ENCODE assay signal across 1 cellular context in genomic region chr1:145823565-145824498, GRCh38.
TF ChIP-seq lines count a peak whose summit lies in the region.

A gene with protein sequence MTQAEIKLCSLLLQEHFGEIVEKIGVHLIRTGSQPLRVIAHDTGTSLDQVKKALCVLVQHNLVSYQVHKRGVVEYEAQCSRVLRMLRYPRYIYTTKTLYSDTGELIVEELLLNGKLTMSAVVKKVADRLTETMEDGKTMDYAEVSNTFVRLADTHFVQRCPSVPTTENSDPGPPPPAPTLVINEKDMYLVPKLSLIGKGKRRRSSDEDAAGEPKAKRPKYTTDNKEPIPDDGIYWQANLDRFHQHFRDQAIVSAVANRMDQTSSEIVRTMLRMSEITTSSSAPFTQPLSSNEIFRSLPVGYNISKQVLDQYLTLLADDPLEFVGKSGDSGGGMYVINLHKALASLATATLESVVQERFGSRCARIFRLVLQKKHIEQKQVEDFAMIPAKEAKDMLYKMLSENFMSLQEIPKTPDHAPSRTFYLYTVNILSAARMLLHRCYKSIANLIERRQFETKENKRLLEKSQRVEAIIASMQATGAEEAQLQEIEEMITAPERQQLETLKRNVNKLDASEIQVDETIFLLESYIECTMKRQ (plus strand): TSS chr1:145824200. CDS start chr1:145825777, 1,577 bp downstream.
Gene RNF115 (minus strand): TSS chr1:145824095. CDS start chr1:145823873, 222 bp downstream.

TF ChIP-seq in K562, 482 proteins besides CTCF, POLR2A, EP300 and RAD21 (continued from another document and continues in another):
- TF ChIP-seq, protein P1, sequence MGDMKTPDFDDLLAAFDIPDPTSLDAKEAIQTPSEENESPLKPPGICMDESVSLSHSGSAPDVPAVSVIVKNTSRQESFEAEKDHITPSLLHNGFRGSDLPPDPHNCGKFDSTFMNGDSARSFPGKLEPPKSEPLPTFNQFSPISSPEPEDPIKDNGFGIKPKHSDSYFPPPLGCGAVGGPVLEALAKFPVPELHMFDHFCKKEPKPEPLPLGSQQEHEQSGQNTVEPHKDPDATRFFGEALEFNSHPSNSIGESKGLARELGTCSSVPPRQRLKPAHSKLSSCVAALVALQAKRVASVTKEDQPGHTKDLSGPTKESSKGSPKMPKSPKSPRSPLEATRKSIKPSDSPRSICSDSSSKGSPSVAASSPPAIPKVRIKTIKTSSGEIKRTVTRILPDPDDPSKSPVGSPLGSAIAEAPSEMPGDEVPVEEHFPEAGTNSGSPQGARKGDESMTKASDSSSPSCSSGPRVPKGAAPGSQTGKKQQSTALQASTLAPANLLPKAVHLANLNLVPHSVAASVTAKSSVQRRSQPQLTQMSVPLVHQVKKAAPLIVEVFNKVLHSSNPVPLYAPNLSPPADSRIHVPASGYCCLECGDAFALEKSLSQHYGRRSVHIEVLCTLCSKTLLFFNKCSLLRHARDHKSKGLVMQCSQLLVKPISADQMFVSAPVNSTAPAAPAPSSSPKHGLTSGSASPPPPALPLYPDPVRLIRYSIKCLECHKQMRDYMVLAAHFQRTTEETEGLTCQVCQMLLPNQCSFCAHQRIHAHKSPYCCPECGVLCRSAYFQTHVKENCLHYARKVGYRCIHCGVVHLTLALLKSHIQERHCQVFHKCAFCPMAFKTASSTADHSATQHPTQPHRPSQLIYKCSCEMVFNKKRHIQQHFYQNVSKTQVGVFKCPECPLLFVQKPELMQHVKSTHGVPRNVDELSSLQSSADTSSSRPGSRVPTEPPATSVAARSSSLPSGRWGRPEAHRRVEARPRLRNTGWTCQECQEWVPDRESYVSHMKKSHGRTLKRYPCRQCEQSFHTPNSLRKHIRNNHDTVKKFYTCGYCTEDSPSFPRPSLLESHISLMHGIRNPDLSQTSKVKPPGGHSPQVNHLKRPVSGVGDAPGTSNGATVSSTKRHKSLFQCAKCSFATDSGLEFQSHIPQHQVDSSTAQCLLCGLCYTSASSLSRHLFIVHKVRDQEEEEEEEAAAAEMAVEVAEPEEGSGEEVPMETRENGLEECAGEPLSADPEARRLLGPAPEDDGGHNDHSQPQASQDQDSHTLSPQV (IDR thresholded peaks at IDR 0.05) = peak; percentile 56
- TF ChIP-seq NFIX (CRISPR knock-in tag; IDR thresholded peaks at IDR 0.05; ENCODE audit: low read depth) (no peak), HNRNPH1 (optimal IDR thresholded peaks at IDR 0.05; ENCODE audit: low read depth, low read length) (no peak), ZBTB17 (CRISPR knock-in tag; IDR thresholded peaks at IDR 0.05) (0 out of 2 replicates have a peak, but pooled peaks have one; percentile 71), USF2 (CRISPR knock-in tag; IDR thresholded peaks at IDR 0.05) (peak; percentile 86), AFF4 (CRISPR knock-in tag; IDR thresholded peaks at IDR 0.05) (peak; percentile 85), ERF (CRISPR knock-in tag; IDR thresholded peaks at IDR 0.05) (0 out of 2 replicates have a peak, but pooled peaks have one; percentile 12), ZFP1 (CRISPR knock-in tag; IDR thresholded peaks at IDR 0.05) (no peak), PRPF4 (IDR thresholded peaks at IDR 0.05; ENCODE audit: insufficient read depth, low read depth, low read length, poor library complexity, severe bottlenecking) (no peak), GTF2F1 (IDR thresholded peaks at IDR 0.05; ENCODE audit: low read depth, low read length) (peak; percentile 40; the same call in 1 of the 2 replicates), HMGXB4 (CRISPR knock-in tag; IDR thresholded peaks at IDR 0.05) (0 out of 2 replicates have a peak, but pooled peaks have one; percentile 67), ARNT (IDR thresholded peaks at IDR 0.05) (peak; percentile 41 to 65; a peak in 2 of 4 replicates), RUNX1 (IDR thresholded peaks at IDR 0.05; ENCODE audit: low read depth) (no peak; the same call in 1 of the 2 replicates), ZNF232 (CRISPR knock-in tag; IDR thresholded peaks at IDR 0.05) (peak; percentile 59; the same call in 1 of the 2 replicates), ZZZ3 (IDR thresholded peaks at IDR 0.05) (peak; percentile 78; the same call in 1 of the 2 replicates), ZNF23 (CRISPR knock-in tag; IDR thresholded peaks at IDR 0.05) (no peak), ATF1 (CRISPR knock-in tag; IDR thresholded peaks at IDR 0.05) (no peak), ATF1 (tag; IDR thresholded peaks at IDR 0.05) (peak; percentile 72), RBFOX2 (IDR thresholded peaks at IDR 0.05; ENCODE audit: low read depth, low read length) (peak; percentile 94), ELF2 (CRISPR knock-in tag; IDR thresholded peaks at IDR 0.05) (peak; percentile 87), ZNF282 (CRISPR knock-in tag; IDR thresholded peaks at IDR 0.05) (no peak), ZNF143 (CRISPR knock-in tag; IDR thresholded peaks at IDR 0.05) (no peak), TGIF2 (CRISPR knock-in tag; IDR thresholded peaks at IDR 0.05) (0 out of 2 replicates have a peak, but pooled peaks have one; percentile 31), FOSL1 (tag; conservative IDR thresholded peaks at IDR 0.05) (0 out of 2 replicates have a peak, but pooled peaks have one; percentile 17), YY1 (IDR thresholded peaks at IDR 0.05; ENCODE audit: borderline replicate concordance in 1 of 3, control insufficient read depth in 1 of 3, extremely low read depth in 1 of 3, insufficient read depth in 3 of 3, insufficient read length in 1 of 3, insufficient replicate concordance in 2 of 3, low read depth in 1 of 3, low read length in 2 of 3) (peak; percentile 54 to 90 (median 77)), ZNF780A (CRISPR knock-in tag; IDR thresholded peaks at IDR 0.05) (no peak), POLR2B (IDR thresholded peaks at IDR 0.05; ENCODE audit: low read depth, partially characterized antibody) (peak; percentile 75), ZNF511 (CRISPR knock-in tag; IDR thresholded peaks at IDR 0.05) (peak; percentile 18; the same call in 1 of the 2 replicates), AFF1 (IDR thresholded peaks at IDR 0.05; ENCODE audit: low read depth in 1 of 2, partially characterized antibody in 2 of 2) (peak in 1 of 2 experiments; percentile 51), ZNF644 (tag; IDR thresholded peaks at IDR 0.05; ENCODE audit: low read depth) (0 out of 2 replicates have a peak, but pooled peaks have one; percentile 44), SAP30 (IDR thresholded peaks at IDR 0.05; ENCODE audit: borderline replicate concordance, insufficient read depth, low read depth, low read length, poor library complexity, severe bottlenecking) (peak; percentile 77), SIN3A (IDR thresholded peaks at IDR 0.05; ENCODE audit: borderline replicate concordance in 2 of 2, control insufficient read depth in 1 of 2, low read depth in 2 of 2, low read length in 2 of 2) (peak in 1 of 2 experiments; percentile 82; a peak in 1 of 4 replicates), RBM15 (IDR thresholded peaks at IDR 0.05; ENCODE audit: insufficient read depth, low read length) (no peak), TOE1 (IDR thresholded peaks at IDR 0.05; ENCODE audit: borderline replicate concordance) (peak; percentile 96), TOE1 (CRISPR knock-in tag; IDR thresholded peaks at IDR 0.05; ENCODE audit: borderline replicate concordance, low read depth) (peak; percentile 24; the same call in 1 of the 2 replicates), NFIC (IDR thresholded peaks at IDR 0.05) (no peak; the same call in none of the 2 replicates), HDAC2 (IDR thresholded peaks at IDR 0.05) (peak; percentile 31; the same call in 1 of the 2 replicates), CREB5 (CRISPR knock-in tag; IDR thresholded peaks at IDR 0.05) (no peak), SIX5 (IDR thresholded peaks at IDR 0.05; ENCODE audit: borderline replicate concordance in 1 of 2, insufficient read depth in 1 of 2, low read depth in 1 of 2, low read length in 2 of 2) (no peak), CTBP1 (IDR thresholded peaks at IDR 0.05; ENCODE audit: borderline replicate concordance) (peak; percentile 90)
